Comparison of ENCODE assay signal across 16 cellular contexts in the genomic region with DNA sequence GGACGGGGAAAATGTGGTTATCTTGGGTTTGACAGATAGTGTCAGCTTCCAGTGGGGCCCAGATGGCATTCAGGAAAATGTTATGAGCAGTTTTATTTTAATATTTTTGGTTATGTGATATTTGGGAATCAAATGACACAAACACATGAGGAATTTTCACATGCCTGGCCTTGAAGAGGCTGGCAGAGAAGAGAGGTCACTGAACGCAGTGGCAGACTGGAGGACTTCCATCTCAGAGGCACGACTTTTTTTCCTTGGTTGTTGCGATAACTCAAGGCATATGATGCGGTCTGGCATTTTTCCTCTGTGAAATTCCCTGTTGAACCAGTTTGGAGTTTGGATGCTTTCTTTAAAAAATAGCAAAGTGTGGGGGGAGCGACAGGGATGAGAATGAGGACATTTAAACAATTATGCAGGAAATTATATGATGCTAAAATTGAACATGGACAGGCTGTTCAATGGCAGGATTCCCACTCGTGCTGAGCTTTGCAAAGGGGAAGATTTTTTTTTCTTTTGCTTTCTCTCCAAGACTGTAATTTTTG. TPM values are rescaled to one million over a fixed set of nuclear protein-coding genes. Genes with fewer than 3 reads are reported as not detected.
A peak's percentile ranks its signal among the peaks of the same experiment; 100 is the strongest.
DNase-seq lines count a peak whose midpoint lies in the region.
"Had no signal": no experiment of that assay in that cellular context is flagged by ENCODE, and none has a peak within 500 bp of the region (broad histone marks: within the 10 kb centered on the region; RNA-seq: fewer than 3 reads in every experiment).

No MANE protein-coding gene starts in this region.

- DNase-seq in DMS 273 (lab: John Stamatoyannopoulos, UW; ENCODE audit: unreplicated experiment): peak; percentile 16
- no peak for DNase-seq in DMS 273 treated with DMSO at 0.1 percent for 48 hours (lab: John Stamatoyannopoulos, UW)
- peak; percentile 5 for DNase-seq in LHCN-M2 (ENCODE audit: low read depth)
- DNase-seq in fibroblast of gingiva (ENCODE audit: low read depth): peak; percentile 6
- DNase-seq in occipital lobe (lab: John Stamatoyannopoulos, UW): peak; percentile 24
- no peak for DNase-seq in activated CD4-positive, alpha-beta T cell treated with anti-CD3 and anti-CD28 coated beads, Interleukin-2, amount 50 U/mL, for 48 hours
- no peak for DNase-seq in NCI-H526 (lab: John Stamatoyannopoulos, UW)
- no peak for DNase-seq in NOMO-1 treated with DMSO at 0.1 percent for 48 hours (lab: John Stamatoyannopoulos, UW; ENCODE audit: unreplicated experiment)
- DNase-seq: CD8-positive, alpha-beta memory T cell; DMS79 treated with DMSO at 0.1 percent for 48 hours; EL; GDM1; HCEC 1CT; HFFc6 had no signal

RNA-seq across cellular contexts. Expression of gene ARPP21, which starts 36.9 kb away (rescaled TPM):
- total RNA-seq in LHCN-M2 (2014; rRNA removed) (2.1 and 7.1 TPM in 2 replicates), occipital lobe (656 TPM)
- polyA plus RNA-seq in LHCN-M2 (2012): 1.7 TPM
- total RNA-seq: A673; CD8-positive, alpha-beta memory T cell; HFFc6; HT1080 had no signal
- polyA plus RNA-seq: CD8-positive, alpha-beta memory T cell had no signal

Comparison
In these comparisons a context has a peak if more than half of its experiments do, and no peak if none do; other contexts are left out.
1. DNase-seq: peak in DMS 273 (single experiment), LHCN-M2 (single experiment), fibroblast of gingiva (single experiment) and occipital lobe (single experiment); none in DMS 273 treated with DMSO at 0.1 percent for 48 hours (single experiment), activated CD4-positive, alpha-beta T cell treated with anti-CD3 and anti-CD28 coated beads, Interleukin-2, amount 50 U/mL, for 48 hours (0 of 2), NCI-H526 (0 of 2) and NOMO-1 treated with DMSO at 0.1 percent for 48 hours (single experiment).
2. RNA of gene ARPP21, which starts 36.9 kb away (total RNA-seq): 656 TPM in occipital lobe (single experiment); 2.1 to 7.1 TPM in LHCN-M2; every median in the first group is over 10 times any median in the second.